In the genomic region with DNA sequence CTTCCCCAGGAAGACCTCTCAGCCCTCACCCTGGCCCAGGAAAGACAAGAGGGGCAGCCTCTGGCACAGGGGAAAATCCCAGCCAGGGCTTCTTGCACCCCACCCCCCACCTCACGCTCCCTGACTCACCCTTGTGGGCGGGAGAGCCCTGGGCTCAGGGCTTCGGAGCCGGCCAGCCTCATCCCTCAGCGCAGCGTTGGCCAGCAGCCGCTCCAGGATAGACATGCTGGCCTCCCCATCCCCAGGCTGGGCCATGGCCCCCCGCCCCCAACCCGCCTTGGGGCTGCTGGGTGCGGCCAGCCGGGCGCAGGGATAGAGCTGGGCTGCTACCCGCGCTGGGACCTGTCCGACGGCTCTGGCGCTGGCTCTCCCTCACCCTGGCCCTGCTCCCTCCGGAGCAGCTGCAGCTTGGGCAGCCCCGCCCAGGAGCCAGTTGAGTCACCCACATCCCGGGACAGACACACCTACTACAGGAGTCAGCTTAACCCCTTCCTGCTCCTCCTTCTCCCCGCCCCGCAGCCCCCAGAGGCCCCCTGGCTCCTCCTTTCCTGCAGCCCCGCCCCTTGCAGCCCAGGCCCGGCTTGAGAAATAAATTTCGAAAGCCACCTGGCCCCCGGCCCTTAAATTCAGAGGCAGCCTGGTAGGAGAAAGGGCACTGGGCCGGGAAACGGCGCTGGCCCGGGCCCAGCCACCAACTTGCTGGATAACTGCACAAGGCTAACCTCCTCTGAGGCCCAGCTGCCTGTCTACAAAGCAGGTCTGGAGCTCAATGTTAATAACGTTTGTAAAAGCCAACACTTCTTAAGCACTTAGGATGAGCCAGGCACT, we compare ENCODE assay signal across 1 cellular context.
TF ChIP-seq lines count a peak whose summit lies in the region.

No MANE protein-coding gene starts in this region.

TF ChIP-seq in GM12878, 131 proteins besides CTCF, POLR2A, EP300 and RAD21:
- 0 out of 2 replicates have a peak, but pooled peaks have one; percentile 17 for TF ChIP-seq IKZF1 (conservative IDR thresholded peaks at IDR 0.05)
- TF ChIP-seq, protein P1, sequence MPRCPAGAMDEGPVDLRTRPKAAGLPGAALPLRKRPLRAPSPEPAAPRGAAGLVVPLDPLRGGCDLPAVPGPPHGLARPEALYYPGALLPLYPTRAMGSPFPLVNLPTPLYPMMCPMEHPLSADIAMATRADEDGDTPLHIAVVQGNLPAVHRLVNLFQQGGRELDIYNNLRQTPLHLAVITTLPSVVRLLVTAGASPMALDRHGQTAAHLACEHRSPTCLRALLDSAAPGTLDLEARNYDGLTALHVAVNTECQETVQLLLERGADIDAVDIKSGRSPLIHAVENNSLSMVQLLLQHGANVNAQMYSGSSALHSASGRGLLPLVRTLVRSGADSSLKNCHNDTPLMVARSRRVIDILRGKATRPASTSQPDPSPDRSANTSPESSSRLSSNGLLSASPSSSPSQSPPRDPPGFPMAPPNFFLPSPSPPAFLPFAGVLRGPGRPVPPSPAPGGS (IDR thresholded peaks at IDR 0.05; ENCODE audit: borderline replicate concordance, insufficient read depth, low read depth, low read length, poor library complexity, severe bottlenecking): no peak
- no peak for TF ChIP-seq NFIC (IDR thresholded peaks at IDR 0.05; ENCODE audit: low read depth, low read length)
- no peak for TF ChIP-seq CBFB (IDR thresholded peaks at IDR 0.05; ENCODE audit: low read depth)
- no peak for TF ChIP-seq DPF2 (IDR thresholded peaks at IDR 0.05)
- TF ChIP-seq TCF12 (IDR thresholded peaks at IDR 0.05; ENCODE audit: low read depth, low read length): 0 out of 2 replicates have a peak, but pooled peaks have one; percentile 34
- TF ChIP-seq, protein P2, sequence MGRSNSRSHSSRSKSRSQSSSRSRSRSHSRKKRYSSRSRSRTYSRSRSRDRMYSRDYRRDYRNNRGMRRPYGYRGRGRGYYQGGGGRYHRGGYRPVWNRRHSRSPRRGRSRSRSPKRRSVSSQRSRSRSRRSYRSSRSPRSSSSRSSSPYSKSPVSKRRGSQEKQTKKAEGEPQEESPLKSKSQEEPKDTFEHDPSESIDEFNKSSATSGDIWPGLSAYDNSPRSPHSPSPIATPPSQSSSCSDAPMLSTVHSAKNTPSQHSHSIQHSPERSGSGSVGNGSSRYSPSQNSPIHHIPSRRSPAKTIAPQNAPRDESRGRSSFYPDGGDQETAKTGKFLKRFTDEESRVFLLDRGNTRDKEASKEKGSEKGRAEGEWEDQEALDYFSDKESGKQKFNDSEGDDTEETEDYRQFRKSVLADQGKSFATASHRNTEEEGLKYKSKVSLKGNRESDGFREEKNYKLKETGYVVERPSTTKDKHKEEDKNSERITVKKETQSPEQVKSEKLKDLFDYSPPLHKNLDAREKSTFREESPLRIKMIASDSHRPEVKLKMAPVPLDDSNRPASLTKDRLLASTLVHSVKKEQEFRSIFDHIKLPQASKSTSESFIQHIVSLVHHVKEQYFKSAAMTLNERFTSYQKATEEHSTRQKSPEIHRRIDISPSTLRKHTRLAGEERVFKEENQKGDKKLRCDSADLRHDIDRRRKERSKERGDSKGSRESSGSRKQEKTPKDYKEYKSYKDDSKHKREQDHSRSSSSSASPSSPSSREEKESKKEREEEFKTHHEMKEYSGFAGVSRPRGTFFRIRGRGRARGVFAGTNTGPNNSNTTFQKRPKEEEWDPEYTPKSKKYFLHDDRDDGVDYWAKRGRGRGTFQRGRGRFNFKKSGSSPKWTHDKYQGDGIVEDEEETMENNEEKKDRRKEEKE (IDR thresholded peaks at IDR 0.05): no peak
